In genomic region chr3:134625462-134625861, GRCh38 we compare ENCODE assay signal across 23 cellular contexts. TPM values are rescaled to one million over a fixed set of nuclear protein-coding genes. Genes with fewer than 3 reads are reported as not detected.
A peak's percentile ranks its signal among the peaks of the same experiment; 100 is the strongest.
DNase-seq lines count a peak whose midpoint lies in the region; ATAC-seq and TF ChIP-seq lines count a peak whose summit lies in the region.
"Had no signal": no experiment of that assay in that cellular context is flagged by ENCODE, and none has a peak within 500 bp of the region (broad histone marks: within the 10 kb centered on the region; RNA-seq: fewer than 3 reads in every experiment).

No MANE protein-coding gene starts in this region.

- no peaks in the 10 kb centered on the region for H3K79me1 ChIP-seq in H9 (ENCODE audit: insufficient read depth, low read depth, low read length, poor library complexity, severe bottlenecking)

- H3K9me3 ChIP-seq in H9 (ENCODE audit: control insufficient read depth, low read depth, low read length): no peaks in the 10 kb centered on the region
- H3K9me3 ChIP-seq in WERI-Rb-1 (ENCODE audit: severe bottlenecking): no peaks in the 10 kb centered on the region
- H3K9me3 ChIP-seq: HAP-1 had no signal

- peak overlapping the region in 1 of 3 experiments; percentile 38; a peak in 1 of 7 replicates for H3K27ac Mint-ChIP-seq in H9
- H3K27ac Mint-ChIP-seq: CD4-positive, alpha-beta memory T cell; GM23338; HFFc6 had no signal

- no peak overlapping the region for H3K9ac ChIP-seq in H9 (ENCODE audit: extremely low read depth, insufficient read length, low read length)
- H3K9ac ChIP-seq: SK-N-SH had no signal

- no peak overlapping the region for H4K91ac ChIP-seq in H9 (ENCODE audit: insufficient read length, low read depth, low read length)

- no peak overlapping the region for H4K8ac ChIP-seq in H9 (replicated peaks; ENCODE audit: insufficient read length, low read depth, low read length)

- H3T11ph ChIP-seq in H9 (ENCODE audit: low read length): no peak overlapping the region

- peaks cover 0 to under 1% (median 0%) of the 10 kb centered on the region in 3 experiments; a peak in 1 of 7 replicates for H3K36me3 Mint-ChIP-seq in H9 (ENCODE audit: insufficient read depth in 1 of 3, low read depth in 3 of 3)

- ATAC-seq in HG03439 (IDR thresholded peaks at IDR 0.05; ENCODE audit: unreplicated experiment) (no peak), HG02840 (IDR thresholded peaks at IDR 0.05; ENCODE audit: low FRiP score, unreplicated experiment) (no peak)
- ATAC-seq: GM23338 had no signal

- H2AK5ac ChIP-seq in H9 (ENCODE audit: insufficient read length, low read length): no peak overlapping the region

- TF ChIP-seq CTCF in H9 (conservative IDR thresholded peaks at IDR 0.05): no peak
- no peak for TF ChIP-seq CTCF in WERI-Rb-1 (IDR thresholded peaks at IDR 0.05; ENCODE audit: low read depth, low read length)

- no peak overlapping the region for H4K5ac ChIP-seq in H9 (ENCODE audit: insufficient read length, low read depth, low read length)

- H3K4me1 ChIP-seq in H9 (ENCODE audit: insufficient read depth, low read length): no peaks in the 10 kb centered on the region
- H3K4me1 ChIP-seq: HAP-1 had no signal

- no peaks in the 10 kb centered on the region for H3K79me2 ChIP-seq in H9 (ENCODE audit: insufficient read depth, low read length)

- H3K36me3 ChIP-seq in WERI-Rb-1: no peaks in the 10 kb centered on the region
- H3K36me3 ChIP-seq: HAP-1 had no signal

- H3K27me3 Mint-ChIP-seq in H9 (ENCODE audit: low read depth): peaks cover 5% of the 10 kb centered on the region

- no peak overlapping the region for H2AFZ ChIP-seq in H9 (ENCODE audit: low read length)
- H2AFZ ChIP-seq: GM23338 had no signal

- no peak overlapping the region for H3K56ac ChIP-seq in H9 (ENCODE audit: insufficient read length, low read depth, low read length)

- H3K27me3 ChIP-seq in H9 (ENCODE audit: insufficient read depth, low read length) (no peaks in the 10 kb centered on the region), WERI-Rb-1 (ENCODE audit: insufficient read depth, low read depth, severe bottlenecking) (no peaks in the 10 kb centered on the region)

- no peak overlapping the region for H3K23ac ChIP-seq in H9 (ENCODE audit: insufficient read length, low read depth, low read length)

- H2BK20ac ChIP-seq in H9 (ENCODE audit: low read depth, low read length, poor library complexity, severe bottlenecking): no peak overlapping the region

- peak; percentile 5 for DNase-seq in H9
- peak; percentile 3 for DNase-seq in WERI-Rb-1
- peak; percentile 3 for DNase-seq in kidney tubule cell (ENCODE audit: low spot score)
- peak; percentile 25 for DNase-seq in ureter (ENCODE audit: low spot score)
- DNase-seq in RKO (ENCODE audit: low spot score): no peak
- DNase-seq: C1 segment of cervical spinal cord; CD4-positive, alpha-beta memory T cell; COR-L47; HFFc6; Kasumi-1; NCI-H1092 treated with DMSO at 0.1 percent for 48 hours; NCI-H1436 treated with DMSO at 0.1 percent for 48 hours; NCI-H187 treated with DMSO at 0.1 percent for 48 hours; NCI-H2107; NCI-H524; NCI-H748 treated with DMSO at 0.1 percent for 48 hours; SK-N-SH had no signal

- no peaks in the 10 kb centered on the region for H3K23me2 ChIP-seq in H9 (ENCODE audit: insufficient read length, low read depth, low read length, poor library complexity, severe bottlenecking)

- no peak overlapping the region for H3K4ac ChIP-seq in H9 (ENCODE audit: low read depth, low read length)

- no peak overlapping the region for H2BK120ac ChIP-seq in H9 (ENCODE audit: low read depth, low read length, poor library complexity, severe bottlenecking)

- peaks cover 2 to 6% of the 10 kb centered on the region in 2 experiments; a peak in 4 of 5 replicates for H3K9me3 Mint-ChIP-seq in H9

- no peak overlapping the region for H3K18ac ChIP-seq in H9 (ENCODE audit: insufficient read length, low read depth, low read length)

- no peak overlapping the region for H3K4me2 ChIP-seq in H9 (ENCODE audit: insufficient read depth, insufficient read length, low read length)
- H3K4me2 ChIP-seq: GM23338, SK-N-SH had no signal

- no peak overlapping the region for H2BK15ac ChIP-seq in H9 (ENCODE audit: low read depth, low read length)

- H3K4me1 Mint-ChIP-seq in H9: no peaks in the 10 kb centered on the region
- H3K4me1 Mint-ChIP-seq: GM23338 had no signal

- H2BK12ac ChIP-seq in H9 (ENCODE audit: insufficient read length, low read depth, low read length): no peak overlapping the region

- H3K4me3 Mint-ChIP-seq in H9: no peak overlapping the region
- H3K4me3 Mint-ChIP-seq: CD4-positive, alpha-beta memory T cell; GM23338; HFFc6 had no signal

- WGBS in H9 (ENCODE audit: extremely low coverage, insufficient read length, low lambda C conversion rate): no CpG with 5 or more reads among the region's 8 CpGs

- no peak overlapping the region for H3K14ac ChIP-seq in H9 (ENCODE audit: insufficient read depth, low read length)

- no peaks in the 10 kb centered on the region for H4K20me1 ChIP-seq in H9 (ENCODE audit: control insufficient read depth, insufficient read depth, insufficient read length)

- H2BK5ac ChIP-seq in H9 (ENCODE audit: insufficient read length, low read length): no peak overlapping the region

- no peak overlapping the region for H3K4me3 ChIP-seq in WERI-Rb-1 (ENCODE audit: low read depth, low read length)
- H3K4me3 ChIP-seq: GM23338, HAP-1 had no signal

- H3K27ac ChIP-seq in H9 (ENCODE audit: insufficient read length, low read depth, low read length): no peak overlapping the region
- no peak overlapping the region for H3K27ac ChIP-seq in WERI-Rb-1
- H3K27ac ChIP-seq: HL-60 had no signal

RNA-seq across cellular contexts. Expression of gene KY, which starts 25.4 kb away (rescaled TPM):
- total RNA-seq in H9 (2021): not detected in 2 replicates
- 2.0 TPM for total RNA-seq in ureter
- total RNA-seq: A673; CD4-positive, alpha-beta memory T cell; GM23338 had no signal
